In the genomic region with DNA sequence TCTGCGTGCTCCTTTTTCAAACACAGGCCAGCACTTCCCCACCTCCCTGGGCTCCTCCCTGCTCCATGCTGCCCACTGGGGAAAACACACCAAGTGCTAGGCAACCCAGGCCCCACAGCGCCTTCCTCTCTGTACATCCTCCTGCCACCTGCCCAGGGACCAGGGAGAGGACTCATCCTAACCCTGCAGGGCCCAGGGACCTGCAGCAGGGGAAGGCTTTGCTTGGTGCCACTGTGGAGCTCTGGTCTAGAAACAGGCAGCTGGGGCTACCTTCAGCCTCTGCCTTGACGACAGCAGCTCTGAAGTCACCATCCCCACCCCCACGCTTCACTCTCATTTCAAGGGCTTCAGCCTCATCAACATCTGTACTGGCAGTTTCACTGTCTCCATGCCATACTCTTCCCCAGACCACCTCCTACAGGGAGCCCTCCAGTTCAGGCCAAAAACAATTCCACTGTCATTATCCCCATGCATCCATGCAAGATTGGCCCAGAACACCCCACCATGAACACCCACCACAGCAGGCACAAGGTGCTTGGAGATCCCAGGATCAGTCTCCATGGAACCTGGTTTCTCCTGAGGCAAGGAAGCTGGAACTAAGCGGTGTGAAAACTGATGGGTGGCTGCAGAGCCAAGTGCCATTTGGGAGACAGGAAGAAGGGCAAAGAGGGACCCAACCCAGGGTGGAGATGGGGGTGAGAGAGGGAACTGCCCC, we compare ENCODE assay signal across 9 cellular contexts. TPM values are rescaled to one million over a fixed set of nuclear protein-coding genes. Genes with fewer than 3 reads are reported as not detected.
DNase-seq lines count a peak whose midpoint lies in the region; ATAC-seq, FAIRE-seq and TF ChIP-seq lines count a peak whose summit lies in the region.
"Had no signal": no experiment of that assay in that cellular context is flagged by ENCODE, and none has a peak within 500 bp of the region (broad histone marks: within the 10 kb centered on the region; RNA-seq: fewer than 3 reads in every experiment).

No MANE protein-coding gene starts in this region.

- 0 out of 2 replicates have a peak overlapping the region, but pooled peaks have one; percentile 66 for H2AFZ ChIP-seq in K562 (ENCODE audit: low read depth, low read length)

- H3K4me1 ChIP-seq in cardiac muscle cell (ENCODE audit: low read depth) (peaks cover 14% of the 10 kb centered on the region), K562 (replicated peaks in 1 of 2; ENCODE audit: control insufficient read depth in 2 of 2, insufficient read depth in 2 of 2, low read length in 2 of 2) (peaks cover 16 to 40% of the 10 kb centered on the region in 2 experiments; a peak in 4 of 5 replicates), thyroid gland (peaks cover 26 to 47% of the 10 kb centered on the region in 2 donors)

- peak overlapping the region; percentile 75 for H3K27ac Mint-ChIP-seq in mesothelial cell of epicardium

- TF ChIP-seq RAD21 in K562 (CRISPR knock-in tag; conservative IDR thresholded peaks at IDR 0.05 in 1 of 2, IDR thresholded peaks at IDR 0.05 in 1 of 2) = no peak

- TF ChIP-seq EP300 in K562 (IDR thresholded peaks at IDR 0.05; ENCODE audit: low read length) = no peak

- 66% methylated on average over 4 of the region's 5 CpGs for WGBS in K562 (ENCODE audit: insufficient coverage, low coverage, missing lambda C conversion rate)
- 63 to 72% methylated on average over 5 of the region's 5 CpGs for WGBS in thyroid gland, 2 donors

- H3K9me3 ChIP-seq in cardiac muscle cell (ENCODE audit: low read depth) (no peaks in the 10 kb centered on the region), K562 (replicated peaks; ENCODE audit: control insufficient read depth, insufficient read depth, low read depth, low read length) (no peaks in the 10 kb centered on the region), thyroid gland (no peaks in the 10 kb centered on the region)

- H3K27me3 ChIP-seq in cardiac muscle cell (no peaks in the 10 kb centered on the region), K562 (ENCODE audit: control insufficient read depth in 2 of 2, insufficient read depth in 2 of 2, low read length in 2 of 2) (no peaks in the 10 kb centered on the region), thyroid gland (no peaks in the 10 kb centered on the region)

- ATAC-seq in left cardiac atrium (no peak), K562 (no peak)

- H3K36me3 ChIP-seq in cardiac muscle cell (no peaks in the 10 kb centered on the region), K562 (ENCODE audit: control insufficient read depth, insufficient read depth, low read length) (no peaks in the 10 kb centered on the region), thyroid gland (peaks cover 1 to 7% of the 10 kb centered on the region in 2 donors)

- H3K9me1 ChIP-seq in K562 (ENCODE audit: control insufficient read depth, insufficient read depth, low read length) = no peaks in the 10 kb centered on the region

- peaks cover 4% of the 10 kb centered on the region; the same call in 1 of the 2 replicates for H4K20me1 ChIP-seq in K562 (replicated peaks; ENCODE audit: control insufficient read depth, insufficient read depth, low read length)

- H3K9me3 Mint-ChIP-seq in mesothelial cell of epicardium = no peaks in the 10 kb centered on the region

- H3K36me3 Mint-ChIP-seq in mesothelial cell of epicardium = no peaks in the 10 kb centered on the region

- intact Hi-C loops in left cardiac atrium (cut with DNase I) (loop anchor here (5.0 to 10.0 kb wide), 2 partner anchors 157 to 245 kb away; partner anchors contain the start of genes COPA (in 1 of the 2) and NCSTN (in 1 of the 2)), K562 (cut with micrococcal nuclease) (no loop called here), thyroid gland (cut with DNase I) (loop anchor here (10.0 kb wide), 2 partner anchors 173 to 187 kb away; partner anchors contain the start of genes PEX19 and TAGLN2)

- peak overlapping the region; percentile 74 for H3K4me3 Mint-ChIP-seq in mesothelial cell of epicardium

- no peak for FAIRE-seq in K562 (lab: Jason Lieb, UNC)
- FAIRE-seq: G401.6 had no signal

- H3K9ac ChIP-seq in K562 (ENCODE audit: insufficient read depth in 1 of 2, low read depth in 2 of 2, low read length in 2 of 2) = peak overlapping the region in 1 of 2 experiments; percentile 95; a peak in 2 of 4 replicates

- peak overlapping the region; percentile 63; the same call in 1 of the 2 replicates for H3K4me2 ChIP-seq in K562 (ENCODE audit: insufficient read depth, low read length)

- H3K27ac ChIP-seq in cardiac muscle cell (no peak overlapping the region), K562 (ENCODE audit: extremely low read depth, low read depth, low read length) (no peak overlapping the region), thyroid gland (peak overlapping the region in 2 of 3 donors; percentile 72 to 79)

- peak overlapping the region; percentile 88 for H3K4me3 ChIP-seq in cardiac muscle cell
- H3K4me3 ChIP-seq in K562 = 0 out of 2 replicates have a peak overlapping the region, but pooled peaks have one; percentile 57
- peak overlapping the region in 2 of 3 donors; percentile 50 to 65 for H3K4me3 ChIP-seq in thyroid gland (replicated peaks in 1 of 3)

- no peaks in the 10 kb centered on the region for H3K27me3 Mint-ChIP-seq in mesothelial cell of epicardium (ENCODE audit: low read depth)

- TF ChIP-seq POLR2A in K562 (conservative IDR thresholded peaks at IDR 0.05) (no peak), thyroid gland (IDR thresholded peaks at IDR 0.05) (no peak)

- TSS peak; percentile 60 for BruUV-seq in K562 (replicated peaks; lab: Mats Ljungman, UMichigan)

- H3K4me1 Mint-ChIP-seq in mesothelial cell of epicardium = peaks cover 25% of the 10 kb centered on the region

- H3K79me2 ChIP-seq in K562 (ENCODE audit: control insufficient read depth, insufficient read depth, low read length) = no peaks in the 10 kb centered on the region

- POLR2A ChIA-PET in K562 (lab: Yijun Ruan, JAX) = interaction anchor here (0.7 to 1.2 kb wide), 6 partner anchors 12 to 282 kb away, joined by 3 to 4 read pairs (median 4); no protein-coding TSS in a partner anchor

- TF ChIP-seq CTCF in cardiac muscle cell (IDR thresholded peaks at IDR 0.05; ENCODE audit: low read depth, low read length) (no peak), K562 (IDR thresholded peaks at IDR 0.05 in 2 of 3, conservative IDR thresholded peaks at IDR 0.05 in 1 of 3; ENCODE audit: insufficient read depth in 2 of 3, low read depth in 1 of 3, low read length in 3 of 3) (no peak), mesothelial cell of epicardium (IDR thresholded peaks at IDR 0.05; ENCODE audit: unreplicated experiment) (no peak), thyroid gland (IDR thresholded peaks at IDR 0.05) (no peak)

- CTCF ChIA-PET in K562 (lab: Yijun Ruan, JAX; ENCODE audit: low intra/inter-chr PET ratio) = no interaction called here

- DNase-seq in cardiac muscle cell (ENCODE audit: low read depth in 1 of 2, low spot score in 1 of 2) = no peak
- DNase-seq in left cardiac atrium = no peak
- no peak for DNase-seq in K562 (ENCODE audit: extremely low read depth in 1 of 4, low spot score in 3 of 4)
- no peak for DNase-seq in mesothelial cell of epicardium (ENCODE audit: low spot score in 2 of 2, unreplicated experiment in 2 of 2)
- DNase-seq in thyroid gland = no peak
- no peak for DNase-seq in dermis blood vessel endothelial cell
- no peak for DNase-seq in NCI-H1694 (lab: John Stamatoyannopoulos, UW)
- DNase-seq in cerebellum (ENCODE audit: low spot score) = no peak

- in situ Hi-C loops in K562 (cut with MboI) = no loop called here

RNA-seq across cellular contexts. Expression of gene IGSF8, which starts 1.1 kb away (rescaled TPM):
- 23.0 and 29.1 TPM in 2 replicates for total RNA-seq in cardiac muscle cell
- 21.1 and 32.2 TPM in 2 replicates for polyA plus RNA-seq in cardiac muscle cell
- total RNA-seq in left cardiac atrium = 10 to 100 TPM; 18.8 to 22.1 TPM
- total RNA-seq in K562 (2011; cell fraction: chromatin; rRNA removed; ENCODE audit: low replicate concordance) = 8.1 and 30.2 TPM in 2 replicates
- 35.5 and 43.4 TPM in 2 replicates for total RNA-seq in K562 (2011; cell fraction: nucleolus; rRNA removed)
- 16.0 and 20.1 TPM in 2 replicates for total RNA-seq in K562 (2011; cell fraction: nucleoplasm; rRNA removed)
- total RNA-seq in K562 (2014; rRNA removed) = 7.3 and 8.6 TPM in 2 replicates
- 0.93 and 1.4 TPM in 2 replicates for total RNA-seq in K562 (2014; rRNA removed; fragmentation: Illumina TruSeq; extraction: Trizol)
- 3.2 and 3.9 TPM in 2 replicates for total RNA-seq in K562 (2015; rRNA removed; fragmentation: Illumina TruSeq; extraction: Trizol)
- total RNA-seq in K562 (2021) = 11.7 and 12.5 TPM in 2 replicates
- polyA plus RNA-seq in K562 (2011; rRNA removed) = 3.9 and 10.0 TPM in 2 replicates
- polyA plus RNA-seq in K562 (2011; cell fraction: cytosol; rRNA removed) = 8.4 and 14.8 TPM in 2 replicates
- 22.5 and 32.3 TPM in 2 replicates for polyA plus RNA-seq in K562 (2011; cell fraction: nucleus; rRNA removed)
- polyA plus RNA-seq in K562 (2012) = 10.3 and 16.7 TPM in 2 replicates
- polyA plus RNA-seq in K562 (2014; fragmentation: Illumina TruSeq; extraction: Trizol) = 3.1 and 5.9 TPM in 2 replicates
- polyA plus RNA-seq in K562 (2014; fragmentation: Nextera tagmentation; extraction: Ambion mirVana) = under 1 TPM; 0.32 to 0.35 TPM
- polyA plus RNA-seq in K562 (2014; rRNA removed) = 7.1 and 7.6 TPM in 2 replicates
- polyA minus RNA-seq in K562 (2011; rRNA and poly(A)+ RNA removed) = 1.6 and 3.2 TPM in 2 replicates
- 4.3 and 9.0 TPM in 2 replicates for polyA minus RNA-seq in K562 (2011; cell fraction: cytosol; rRNA and poly(A)+ RNA removed)
- 5.4 and 6.7 TPM in 2 replicates for polyA minus RNA-seq in K562 (2011; cell fraction: nucleus; rRNA and poly(A)+ RNA removed)
- total RNA-seq in mesothelial cell of epicardium = 32.3 to 36.3 TPM (median 33.2 TPM) in 3 replicates
- total RNA-seq in thyroid gland = 10 to 100 TPM; 24.3 to 36.5 (median 28.2) TPM
- total RNA-seq in dermis blood vessel endothelial cell = 13.4 and 16.6 TPM in 2 replicates
- total RNA-seq in cerebellum = 24.0 TPM

RNA-seq across cellular contexts. Expression of gene KCNJ9, which starts 16.0 kb away (rescaled TPM):
- total RNA-seq in cardiac muscle cell = 0.03 and 0.11 TPM in 2 replicates
- 0.09 TPM in 1 of 2 replicates, not detected in the other for polyA plus RNA-seq in cardiac muscle cell
- under 1 TPM in 1 of 2 donors, not detected in 1; 0.06 TPM for total RNA-seq in left cardiac atrium
- total RNA-seq in K562 (2011; cell fraction: chromatin; rRNA removed; ENCODE audit: low replicate concordance) = not detected in 2 replicates
- not detected in 2 replicates for total RNA-seq in K562 (2011; cell fraction: nucleolus; rRNA removed)
- not detected in 2 replicates for total RNA-seq in K562 (2011; cell fraction: nucleoplasm; rRNA removed)
- total RNA-seq in K562 (2014; rRNA removed) = not detected in 2 replicates
- not detected in 2 replicates for total RNA-seq in K562 (2014; rRNA removed; fragmentation: Illumina TruSeq; extraction: Trizol)
- total RNA-seq in K562 (2015; rRNA removed; fragmentation: Illumina TruSeq; extraction: Trizol) = not detected in 2 replicates
- not detected in 2 replicates for total RNA-seq in K562 (2021)
- polyA plus RNA-seq in K562 (2011; rRNA removed) = not detected in 2 replicates
- not detected in 2 replicates for polyA plus RNA-seq in K562 (2011; cell fraction: cytosol; rRNA removed)
- polyA plus RNA-seq in K562 (2011; cell fraction: nucleus; rRNA removed) = not detected in 2 replicates
- polyA plus RNA-seq in K562 (2012) = not detected in 2 replicates
- not detected in 2 replicates for polyA plus RNA-seq in K562 (2014; fragmentation: Illumina TruSeq; extraction: Trizol)
- polyA plus RNA-seq in K562 (2014; fragmentation: Nextera tagmentation; extraction: Ambion mirVana) = not detected
- not detected in 2 replicates for polyA plus RNA-seq in K562 (2014; rRNA removed)
- not detected in 2 replicates for polyA minus RNA-seq in K562 (2011; rRNA and poly(A)+ RNA removed)
- not detected in 2 replicates for polyA minus RNA-seq in K562 (2011; cell fraction: cytosol; rRNA and poly(A)+ RNA removed)
- polyA minus RNA-seq in K562 (2011; cell fraction: nucleus; rRNA and poly(A)+ RNA removed) = not detected in 2 replicates
- total RNA-seq in mesothelial cell of epicardium = 0.07 to 0.09 TPM in 2 of 3 replicates, not detected in the other
- total RNA-seq in thyroid gland = not detected
- total RNA-seq in dermis blood vessel endothelial cell = not detected in 2 replicates
- 12.0 TPM for total RNA-seq in cerebellum

RNA-seq across cellular contexts. Expression of gene ATP1A2, which starts 18.2 kb away (rescaled TPM):
- total RNA-seq in cardiac muscle cell (19.3 and 40.9 TPM in 2 replicates), left cardiac atrium (100 to 1,000 TPM; 114 to 176 TPM), K562 (2014; rRNA removed) (not detected in 2 replicates), K562 (2014; rRNA removed; fragmentation: Illumina TruSeq; extraction: Trizol) (not detected in 2 replicates), K562 (2015; rRNA removed; fragmentation: Illumina TruSeq; extraction: Trizol) (not detected in 2 replicates), K562 (2021) (0.04 and 0.09 TPM in 2 replicates), mesothelial cell of epicardium (0.54 to 0.76 TPM (median 0.64 TPM) in 3 replicates), thyroid gland (1 to 10 TPM; 1.1 to 4.2 (median 2.6) TPM), dermis blood vessel endothelial cell (not detected in 2 replicates), cerebellum (118 TPM)
- polyA plus RNA-seq in cardiac muscle cell (11.3 and 14.2 TPM in 2 replicates), K562 (2011; rRNA removed) (0.11 and 0.14 TPM in 2 replicates), K562 (2014; fragmentation: Illumina TruSeq; extraction: Trizol) (0.04 TPM in 1 of 2 replicates, not detected in the other), K562 (2014; fragmentation: Nextera tagmentation; extraction: Ambion mirVana) (not detected), K562 (2014; rRNA removed) (not detected in 2 replicates)
- total RNA-seq in K562 (2011; cell fraction: chromatin; rRNA removed; ENCODE audit: low replicate concordance) = 0.21 and 1.2 TPM in 2 replicates
- 0.50 TPM in 1 of 2 replicates, not detected in the other for total RNA-seq in K562 (2011; cell fraction: nucleolus; rRNA removed)
- 0.44 and 0.76 TPM in 2 replicates for total RNA-seq in K562 (2011; cell fraction: nucleoplasm; rRNA removed)
- 0.06 and 0.44 TPM in 2 replicates for polyA plus RNA-seq in K562 (2011; cell fraction: cytosol; rRNA removed)
- polyA plus RNA-seq in K562 (2011; cell fraction: nucleus; rRNA removed) = 0.43 and 0.55 TPM in 2 replicates
- 0.18 and 0.23 TPM in 2 replicates for polyA plus RNA-seq in K562 (2012)
- 0.06 and 0.07 TPM in 2 replicates for polyA minus RNA-seq in K562 (2011; rRNA and poly(A)+ RNA removed)
- not detected in 2 replicates for polyA minus RNA-seq in K562 (2011; cell fraction: cytosol; rRNA and poly(A)+ RNA removed)
- 0.13 and 0.22 TPM in 2 replicates for polyA minus RNA-seq in K562 (2011; cell fraction: nucleus; rRNA and poly(A)+ RNA removed)

RNA-seq across cellular contexts. Expression of gene KCNJ10, which starts 27.4 kb away (rescaled TPM):
- total RNA-seq in cardiac muscle cell (0.11 and 0.42 TPM in 2 replicates), left cardiac atrium (under 1 TPM; 0.05 to 0.15 TPM), K562 (2014; rRNA removed) (not detected in 2 replicates), K562 (2014; rRNA removed; fragmentation: Illumina TruSeq; extraction: Trizol) (not detected in 2 replicates), K562 (2015; rRNA removed; fragmentation: Illumina TruSeq; extraction: Trizol) (not detected in 2 replicates), K562 (2021) (not detected in 2 replicates), mesothelial cell of epicardium (0.14 to 0.27 TPM (median 0.22 TPM) in 3 replicates), thyroid gland (under 1 TPM in 3 of 4 donors, not detected in 1; 0.13 to 0.45 (median 0.33) TPM), dermis blood vessel endothelial cell (not detected in 2 replicates), cerebellum (3.4 TPM)
- polyA plus RNA-seq in cardiac muscle cell (0.35 and 0.54 TPM in 2 replicates), K562 (2011; rRNA removed) (not detected in 2 replicates), K562 (2014; fragmentation: Illumina TruSeq; extraction: Trizol) (not detected in 2 replicates), K562 (2014; fragmentation: Nextera tagmentation; extraction: Ambion mirVana) (under 1 TPM; 0.06 to 0.11 TPM), K562 (2014; rRNA removed) (not detected in 2 replicates)
- not detected in 2 replicates for total RNA-seq in K562 (2011; cell fraction: chromatin; rRNA removed; ENCODE audit: low replicate concordance)
- total RNA-seq in K562 (2011; cell fraction: nucleolus; rRNA removed) = not detected in 2 replicates
- total RNA-seq in K562 (2011; cell fraction: nucleoplasm; rRNA removed) = not detected in 2 replicates
- not detected in 2 replicates for polyA plus RNA-seq in K562 (2011; cell fraction: cytosol; rRNA removed)
- polyA plus RNA-seq in K562 (2011; cell fraction: nucleus; rRNA removed) = 0.10 TPM in 1 of 2 replicates, not detected in the other
- polyA plus RNA-seq in K562 (2012) = 0.07 and 0.11 TPM in 2 replicates
- not detected in 2 replicates for polyA minus RNA-seq in K562 (2011; rRNA and poly(A)+ RNA removed)
- polyA minus RNA-seq in K562 (2011; cell fraction: cytosol; rRNA and poly(A)+ RNA removed) = not detected in 2 replicates
- polyA minus RNA-seq in K562 (2011; cell fraction: nucleus; rRNA and poly(A)+ RNA removed) = not detected in 2 replicates

RNA-seq across cellular contexts. Expression of gene ATP1A4, which starts 54.0 kb away (rescaled TPM):
- total RNA-seq in cardiac muscle cell = 0.57 TPM in 1 of 2 replicates, not detected in the other
- polyA plus RNA-seq in cardiac muscle cell = 0.16 and 0.21 TPM in 2 replicates
- under 1 TPM in 1 of 2 donors, not detected in 1; 0.13 TPM for total RNA-seq in left cardiac atrium
- not detected in 2 replicates for total RNA-seq in K562 (2011; cell fraction: chromatin; rRNA removed; ENCODE audit: low replicate concordance)
- total RNA-seq in K562 (2011; cell fraction: nucleolus; rRNA removed) = not detected in 2 replicates
- total RNA-seq in K562 (2011; cell fraction: nucleoplasm; rRNA removed) = not detected in 2 replicates
- not detected in 2 replicates for total RNA-seq in K562 (2014; rRNA removed)
- not detected in 2 replicates for total RNA-seq in K562 (2014; rRNA removed; fragmentation: Illumina TruSeq; extraction: Trizol)
- total RNA-seq in K562 (2015; rRNA removed; fragmentation: Illumina TruSeq; extraction: Trizol) = not detected in 2 replicates
- not detected in 2 replicates for total RNA-seq in K562 (2021)
- not detected in 2 replicates for polyA plus RNA-seq in K562 (2011; rRNA removed)
- not detected in 2 replicates for polyA plus RNA-seq in K562 (2011; cell fraction: cytosol; rRNA removed)
- not detected in 2 replicates for polyA plus RNA-seq in K562 (2011; cell fraction: nucleus; rRNA removed)
- 0.07 TPM in 1 of 2 replicates, not detected in the other for polyA plus RNA-seq in K562 (2012)
- polyA plus RNA-seq in K562 (2014; fragmentation: Illumina TruSeq; extraction: Trizol) = not detected in 2 replicates
- under 1 TPM in 1 of 2 experiments, not detected in 1; 0.07 TPM for polyA plus RNA-seq in K562 (2014; fragmentation: Nextera tagmentation; extraction: Ambion mirVana)
- not detected in 2 replicates for polyA plus RNA-seq in K562 (2014; rRNA removed)
- polyA minus RNA-seq in K562 (2011; rRNA and poly(A)+ RNA removed) = not detected in 2 replicates
- polyA minus RNA-seq in K562 (2011; cell fraction: cytosol; rRNA and poly(A)+ RNA removed) = not detected in 2 replicates
- not detected in 2 replicates for polyA minus RNA-seq in K562 (2011; cell fraction: nucleus; rRNA and poly(A)+ RNA removed)
- 0.29 to 0.38 TPM (median 0.33 TPM) in 3 replicates for total RNA-seq in mesothelial cell of epicardium
- not detected for total RNA-seq in thyroid gland
- not detected in 2 replicates for total RNA-seq in dermis blood vessel endothelial cell
- 0.64 TPM for total RNA-seq in cerebellum

Comparison
In these comparisons a context has a peak if more than half of its experiments do, and no peak if none do; other contexts are left out.
1. H3K27ac ChIP-seq: peak in thyroid gland (2 of 3); none in cardiac muscle cell (single experiment) and K562 (single experiment).
2. RNA of gene KCNJ9, which starts 16.0 kb away (total RNA-seq): 12.0 TPM in cerebellum (single experiment); 0.06 TPM in left cardiac atrium, 0.03 to 0.11 TPM in cardiac muscle cell, 0.07 to 0.09 TPM in mesothelial cell of epicardium, not detected in K562, not detected in thyroid gland and not detected in dermis blood vessel endothelial cell; every median in the first group is over 10 times any median in the second.
3. Peak in every context shown above with its lines, with median percentiles within 50 percentile points of each other: H3K4me3 ChIP-seq.